Comparison of ENCODE assay signal across 21 cellular contexts in the genomic region with DNA sequence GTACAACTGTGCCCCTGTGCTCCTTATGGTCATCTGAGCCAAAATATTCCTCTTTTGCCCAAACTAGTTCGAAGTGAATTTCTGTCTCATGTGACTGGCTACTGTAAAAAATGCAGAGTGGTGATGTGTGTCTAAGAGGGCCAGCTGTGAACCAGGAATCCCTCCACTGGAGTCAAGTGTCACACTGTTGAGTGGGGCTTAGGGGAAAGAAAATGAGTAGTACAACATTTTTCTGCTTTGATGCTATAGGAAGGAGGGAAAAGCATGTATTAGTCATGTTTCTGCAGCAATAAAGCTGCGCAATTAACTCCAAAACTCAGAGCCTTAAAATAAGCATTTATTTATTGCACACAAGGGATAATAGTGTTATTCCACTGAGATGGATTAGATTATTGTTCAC.
"Had no signal": no experiment of that assay in that cellular context is flagged by ENCODE, and none has a peak within 500 bp of the region (broad histone marks: within the 10 kb centered on the region; RNA-seq: fewer than 3 reads in every experiment).

No MANE protein-coding gene starts in this region.

- H3K4me1 ChIP-seq: left ventricle myocardium inferior, spleen, suprapubic skin, tibial artery, uterus had no signal

- H3K9me3 ChIP-seq: ovary, suprapubic skin, thoracic aorta, uterus had no signal

- H3K4me3 ChIP-seq: left ventricle myocardium inferior, lung, ovary, skin epidermis, spleen, suprapubic skin, thoracic aorta, tibial artery, uterus had no signal

- H3K36me3 ChIP-seq: left ventricle myocardium inferior, ovary, spleen, suprapubic skin, thoracic aorta, tibial artery, uterus had no signal

- ATAC-seq: left colon; natural killer cell; right cardiac atrium; sciatic nerve; stimulated activated effector memory CD8-positive, alpha-beta T cell treated with anti-CD3 and anti-CD28 coated beads, Interleukin-12 subunit alpha, Interleukin-12 subunit beta, amount 100 ng/mL, for 72 hours had no signal

- H3K27me3 ChIP-seq: ovary, uterus had no signal

- DNase-seq: hippocampal formation; kidney; left colon; left ventricle myocardium inferior; mesendoderm; naive B cell; natural killer cell; ovary; retina; right cardiac atrium; spleen; stimulated activated CD4-positive, alpha-beta T cell treated with anti-CD3 and anti-CD28 coated beads, Interleukin-4, amount 100 ng/mL, for 24 hours; stimulated activated naive CD4-positive, alpha-beta T cell; tibial artery; uterus had no signal

- H3K27ac ChIP-seq: left ventricle myocardium inferior, ovary, skin epidermis, spleen, suprapubic skin, thoracic aorta, tibial artery, uterus had no signal
